ENCODE assay signal across 8 cellular contexts in the genomic region with DNA sequence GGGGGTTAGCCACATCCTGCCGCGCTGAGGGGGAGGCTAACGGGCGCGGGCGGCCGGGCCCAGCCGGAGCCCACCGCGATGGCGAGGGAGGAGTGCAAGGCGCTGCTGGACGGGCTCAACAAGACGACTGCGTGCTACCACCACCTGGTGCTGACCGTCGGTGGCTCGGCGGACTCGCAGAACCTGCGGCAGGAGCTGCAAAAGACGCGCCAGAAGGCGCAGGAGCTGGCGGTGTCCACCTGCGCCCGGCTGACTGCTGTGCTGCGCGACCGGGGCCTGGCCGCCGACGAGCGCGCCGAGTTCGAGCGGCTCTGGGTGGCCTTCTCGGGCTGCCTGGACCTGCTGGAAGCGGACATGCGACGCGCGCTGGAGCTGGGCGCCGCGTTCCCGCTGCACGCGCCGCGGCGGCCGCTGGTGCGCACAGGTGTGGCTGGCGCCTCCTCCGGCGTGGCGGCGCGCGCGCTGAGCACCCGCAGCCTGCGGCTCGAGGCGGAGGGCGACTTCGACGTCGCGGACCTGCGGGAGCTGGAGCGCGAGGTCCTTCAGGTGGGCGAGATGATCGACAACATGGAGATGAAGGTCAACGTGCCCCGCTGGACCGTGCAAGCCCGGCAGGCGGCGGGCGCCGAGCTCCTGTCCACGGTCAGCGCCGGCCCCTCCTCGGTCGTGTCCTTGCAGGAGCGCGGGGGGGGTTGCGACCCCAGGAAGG. TPM values are rescaled to one million over a fixed set of nuclear protein-coding genes. Genes with fewer than 3 reads are reported as not detected.
DNase-seq lines count a peak whose midpoint lies in the region; ATAC-seq and TF ChIP-seq lines count a peak whose summit lies in the region.

No MANE protein-coding gene starts in this region.

- H3K36me3 ChIP-seq in ovary = no peaks in the 10 kb centered on the region

- intact Hi-C loops in ovary (cut with DNase I) = no loop called here

- in situ Hi-C loops in ACHN (cut with HindIII; ENCODE audit: low pct_ligation_motif_present, low pct_unique_long_range_greater_than_20kb, low sequenced_read_pairs) = no loop called here

- H3K27ac ChIP-seq in ovary = no peak overlapping the region

- H3K27me3 ChIP-seq in ovary = peaks cover 7% of the 10 kb centered on the region

- H3K4me3 ChIP-seq in WI38 (ENCODE audit: low read depth, low read length) = peak overlapping the region; percentile 91
- H3K4me3 ChIP-seq in fibroblast of pulmonary artery (replicated peaks; ENCODE audit: low read depth, low read length) = peak overlapping the region; percentile 90
- H3K4me3 ChIP-seq in ovary = peak overlapping the region; percentile 76

- H3K9me3 ChIP-seq in ovary = no peaks in the 10 kb centered on the region

- ATAC-seq in HG03039 (IDR thresholded peaks at IDR 0.05; ENCODE audit: unreplicated experiment) = no peak

- whole genome bisulfite sequencing in ovary, 3 donors = 0 to 2% (median 0%) methylated on average over 40 to 93 of the region's 93 CpGs

- no peak for TF ChIP-seq CTCF in WI38 (IDR thresholded peaks at IDR 0.05; ENCODE audit: low read depth, low read length)
- no peak for TF ChIP-seq CTCF in fibroblast of pulmonary artery (IDR thresholded peaks at IDR 0.05; ENCODE audit: low read length, missing control alignments)
- TF ChIP-seq CTCF in ovary (IDR thresholded peaks at IDR 0.05) = no peak

- TF ChIP-seq EP300 in ovary (IDR thresholded peaks at IDR 0.05) = no peak

- no peak for TF ChIP-seq POLR2A in ovary (IDR thresholded peaks at IDR 0.05)

- peak; percentile 24 for DNase-seq in stimulated activated CD4-positive, alpha-beta T cell treated with anti-CD3 and anti-CD28 coated beads, Interleukin-15, amount 100 ng/mL, for 24 hours
- DNase-seq in stimulated activated CD4-positive, alpha-beta T cell treated with anti-CD3 and anti-CD28 coated beads, Interleukin-4, amount 100 ng/mL, for 24 hours = no peak
- DNase-seq in fibroblast of pulmonary artery (ENCODE audit: low read depth) (no peak), ovary (peak in 1 of 5 donors; percentile 44), RKO (ENCODE audit: low spot score) (no peak), ACHN (no peak)

- peaks cover 2% of the 10 kb centered on the region for H3K4me1 ChIP-seq in ovary (ENCODE audit: insufficient read depth)

RNA-seq across cellular contexts. Expression of gene RGS9BP, which starts 0.7 kb away (rescaled TPM):
- total RNA-seq in ovary = under 1 TPM in 2 of 7 donors, not detected in 5; 0.17 to 0.31 TPM
- polyA plus RNA-seq in ovary = under 1 TPM; 0.06 to 0.15 TPM

RNA-seq across cellular contexts. Expression of gene ANKRD27, which starts 1.4 kb away (rescaled TPM):
- total RNA-seq in ovary = 10 to 100 TPM; 10.6 to 33.6 (median 23.5) TPM
- polyA plus RNA-seq in ovary = 10 to 100 TPM in 1 of 2 donors, 1 to 10 TPM in 1; 9.9 to 19.4 TPM

RNA-seq across cellular contexts. Expression of gene NUDT19, which starts 15.3 kb away (rescaled TPM):
- total RNA-seq in ovary = 1 to 10 TPM; 3.6 to 10.0 (median 6.3) TPM
- polyA plus RNA-seq in ovary = 10 to 100 TPM in 1 of 2 donors, 1 to 10 TPM in 1; 4.6 to 13.0 TPM

RNA-seq across cellular contexts. Expression of gene TDRD12, which starts 43.2 kb away (rescaled TPM):
- total RNA-seq in ovary = 1 to 10 TPM in 6 of 7 donors, under 1 TPM in 1; 0.23 to 3.2 (median 2.4) TPM
- 1 to 10 TPM in 1 of 2 donors, under 1 TPM in 1; 0.63 to 1.1 TPM for polyA plus RNA-seq in ovary
